14 cellular contexts compared by ENCODE assay signal in genomic region chr12:48489456-48489855, GRCh38. TPM values are rescaled to one million over a fixed set of nuclear protein-coding genes. Genes with fewer than 3 reads are reported as not detected.
A peak's percentile ranks its signal among the peaks of the same experiment; 100 is the strongest.
DNase-seq lines count a peak whose midpoint lies in the region; ATAC-seq and TF ChIP-seq lines count a peak whose summit lies in the region.
"Not testable (repeated sequence)": the region's sequence is repeated elsewhere in the genome, so short reads cannot be mapped to it uniquely, and the experiment has no call there.
"Had no signal": no experiment of that assay in that cellular context is flagged by ENCODE, and none has a peak within 500 bp of the region (broad histone marks: within the 10 kb centered on the region; RNA-seq: fewer than 3 reads in every experiment).

No MANE protein-coding gene starts in this region.

- not testable (repeated sequence) for H4K20me1 ChIP-seq in hepatocyte (ENCODE audit: insufficient read depth, poor library complexity, severe bottlenecking)

- H3K27ac Mint-ChIP-seq in activated naive CD4-positive, alpha-beta T cell treated with anti-CD3 and anti-CD28 coated beads, Interleukin-2, amount 50 U/mL, for 24 hours, result peak overlapping the region; percentile 15
- peak overlapping the region; percentile 80 for H3K27ac Mint-ChIP-seq in MCF 10A (ENCODE audit: low read depth, unreplicated experiment)
- peak overlapping the region; percentile 64 for H3K27ac Mint-ChIP-seq in stimulated activated effector memory CD8-positive, alpha-beta T cell treated with anti-CD3 and anti-CD28 coated beads, Interleukin-12 subunit alpha, Interleukin-12 subunit beta, amount 100 ng/mL, for 72 hours

- H3K9me3 ChIP-seq in hepatocyte (ENCODE audit: low read depth), result not testable (repeated sequence)

- not testable (repeated sequence) for H3K27me3 Mint-ChIP-seq in activated naive CD4-positive, alpha-beta T cell treated with anti-CD3 and anti-CD28 coated beads, Interleukin-2, amount 50 U/mL, for 24 hours; MCF 10A (ENCODE audit: insufficient read depth, unreplicated experiment)

- H3K27me3 ChIP-seq in hepatocyte, result not testable (repeated sequence)

- not testable (repeated sequence) for TF ChIP-seq CTCF in RWPE1 (conservative IDR thresholded peaks at IDR 0.05; ENCODE audit: low read depth); MCF 10A (IDR thresholded peaks at IDR 0.05; ENCODE audit: unreplicated experiment); epithelial cell of esophagus (IDR thresholded peaks at IDR 0.05; ENCODE audit: insufficient read depth, low read depth, low read length, missing control alignments); hepatocyte (IDR thresholded peaks at IDR 0.05; ENCODE audit: poor library complexity)

- H3K4me1 Mint-ChIP-seq in activated naive CD4-positive, alpha-beta T cell treated with anti-CD3 and anti-CD28 coated beads, Interleukin-2, amount 50 U/mL, for 24 hours; MCF 10A (ENCODE audit: insufficient read depth, unreplicated experiment); stimulated activated effector memory CD8-positive, alpha-beta T cell treated with anti-CD3 and anti-CD28 coated beads, Interleukin-12 subunit alpha, Interleukin-12 subunit beta, amount 100 ng/mL, for 72 hours: not testable (repeated sequence)

- WGBS in hepatocyte (ENCODE audit: low lambda C conversion rate, missing lambda C conversion rate), result 82% methylated on average over 7 of the region's 7 CpGs

- not testable (repeated sequence) for H3K4me1 ChIP-seq in hepatocyte (ENCODE audit: insufficient read depth)

- intact Hi-C loops in MCF 10A (cut with micrococcal nuclease), result not testable (repeated sequence)

- H3K79me2 ChIP-seq in hepatocyte, result not testable (repeated sequence)

- peak overlapping the region; percentile 85 for H3K27ac ChIP-seq in RWPE1
- H3K27ac ChIP-seq in hepatocyte, result peak overlapping the region; percentile 56

- not testable (repeated sequence) for H3K4me3 Mint-ChIP-seq in activated naive CD4-positive, alpha-beta T cell treated with anti-CD3 and anti-CD28 coated beads, Interleukin-2, amount 50 U/mL, for 24 hours; stimulated activated effector memory CD8-positive, alpha-beta T cell treated with anti-CD3 and anti-CD28 coated beads, Interleukin-12 subunit alpha, Interleukin-12 subunit beta, amount 100 ng/mL, for 72 hours
- peak overlapping the region; percentile 13 for H3K4me3 Mint-ChIP-seq in MCF 10A (ENCODE audit: unreplicated experiment)

- not testable (repeated sequence) for H2AFZ ChIP-seq in hepatocyte

- CTCF ChIA-PET in RWPE1 (lab: Yijun Ruan, JAX), result interaction anchor here (0.6 kb wide), 3 partner anchors 42 to 1831 kb away, joined by 4 to 8 read pairs (median 6); no protein-coding TSS in a partner anchor
- CTCF ChIA-PET in MCF 10A (lab: Yijun Ruan, JAX), result interaction anchor here (0.5 to 0.9 kb wide), 7 partner anchors 28 to 512 kb away, joined by 3 to 5 read pairs (median 3); no protein-coding TSS in a partner anchor

- POLR2A ChIA-PET in RWPE1 (lab: Yijun Ruan, JAX; ENCODE audit: low non-redundant PET), result not testable (repeated sequence)
- POLR2A ChIA-PET in MCF 10A (lab: Yijun Ruan, JAX), result interaction anchor here (0.6 to 1.5 kb wide), 3 partner anchors 31 to 1008 kb away, joined by 3 to 5 read pairs (median 3); no protein-coding TSS in a partner anchor

- H3K36me3 Mint-ChIP-seq in activated naive CD4-positive, alpha-beta T cell treated with anti-CD3 and anti-CD28 coated beads, Interleukin-2, amount 50 U/mL, for 24 hours; MCF 10A (ENCODE audit: insufficient read depth, unreplicated experiment); stimulated activated effector memory CD8-positive, alpha-beta T cell treated with anti-CD3 and anti-CD28 coated beads, Interleukin-12 subunit alpha, Interleukin-12 subunit beta, amount 100 ng/mL, for 72 hours: not testable (repeated sequence)

- H3K9me3 Mint-ChIP-seq in activated naive CD4-positive, alpha-beta T cell treated with anti-CD3 and anti-CD28 coated beads, Interleukin-2, amount 50 U/mL, for 24 hours; MCF 10A (ENCODE audit: unreplicated experiment); stimulated activated effector memory CD8-positive, alpha-beta T cell treated with anti-CD3 and anti-CD28 coated beads, Interleukin-12 subunit alpha, Interleukin-12 subunit beta, amount 100 ng/mL, for 72 hours: not testable (repeated sequence)

- peak; percentile 13 for ATAC-seq in GM19438 (IDR thresholded peaks at IDR 0.05; ENCODE audit: low read depth, unreplicated experiment)
- ATAC-seq in esophagus mucosa, result peak; percentile 12
- not testable (repeated sequence) for ATAC-seq in stimulated activated effector memory CD8-positive, alpha-beta T cell treated with anti-CD3 and anti-CD28 coated beads, Interleukin-12 subunit alpha, Interleukin-12 subunit beta, amount 100 ng/mL, for 72 hours

- H3K9me2 ChIP-seq in hepatocyte (replicated peaks; ENCODE audit: insufficient read depth), result not testable (repeated sequence)

- H3K36me3 ChIP-seq in hepatocyte (replicated peaks; ENCODE audit: insufficient read depth, low read depth), result not testable (repeated sequence)

- TSS peak; percentile 30 for BruUV-seq in MCF 10A (replicated peaks; lab: Mats Ljungman, UMichigan)

- peak overlapping the region; percentile 21 for H3K4me3 ChIP-seq in epithelial cell of esophagus (ENCODE audit: low read length)
- H3K4me3 ChIP-seq in hepatocyte, result not testable (repeated sequence)

- not testable (repeated sequence) for DNase-seq in RWPE1 (ENCODE audit: low spot score); hepatocyte (ENCODE audit: low spot score); stimulated activated effector memory CD8-positive, alpha-beta T cell treated with anti-CD3 and anti-CD28 coated beads, Interleukin-12 subunit alpha, Interleukin-12 subunit beta, amount 100 ng/mL, for 72 hours (ENCODE audit: low spot score in 2 of 2)
- DNase-seq in MCF 10A (ENCODE audit: unreplicated experiment) (peak; percentile 55), epithelial cell of esophagus (ENCODE audit: low read depth) (peak; percentile 69)

- not testable (repeated sequence) for H3K4me2 ChIP-seq in hepatocyte

RNA-seq across cellular contexts. Expression of gene C12orf54, which starts 7.2 kb away (rescaled TPM):
- 1.5 and 1.9 TPM in 2 replicates for total RNA-seq in MCF 10A (2022)
- 8.5 TPM for total RNA-seq in esophagus mucosa
- not detected in 2 replicates for total RNA-seq in hepatocyte
- 0.34 and 2.7 TPM in 2 replicates for polyA plus RNA-seq in hepatocyte
- total RNA-seq: A172; A673; Calu3; CD4-positive, alpha-beta memory T cell; HFFc6 had no signal
- polyA plus RNA-seq: BJ; CD4-positive, alpha-beta memory T cell had no signal

RNA-seq across cellular contexts. Expression of gene ANP32D, which starts 17.1 kb away (rescaled TPM):
- not detected in 2 replicates for total RNA-seq in MCF 10A (2022)
- total RNA-seq in esophagus mucosa, result not detected
- not detected in 2 replicates for total RNA-seq in hepatocyte
- not detected in 2 replicates for polyA plus RNA-seq in hepatocyte
- total RNA-seq: A172; A673; Calu3; CD4-positive, alpha-beta memory T cell; HFFc6 had no signal
- polyA plus RNA-seq: BJ; CD4-positive, alpha-beta memory T cell had no signal

RNA-seq across cellular contexts. Expression of gene OR8S1, which starts 36.0 kb away (rescaled TPM):
- total RNA-seq in MCF 10A (2022), result not detected in 2 replicates
- not detected for total RNA-seq in esophagus mucosa
- 0.17 TPM in 1 of 2 replicates, not detected in the other for total RNA-seq in hepatocyte
- polyA plus RNA-seq in hepatocyte, result 1.1 TPM in 1 of 2 replicates, not detected in the other
- total RNA-seq: A172; A673; Calu3; CD4-positive, alpha-beta memory T cell; HFFc6 had no signal
- polyA plus RNA-seq: BJ; CD4-positive, alpha-beta memory T cell had no signal

Comparison
In these comparisons a context has a peak if more than half of its experiments do, and no peak if none do; other contexts are left out.
1. H3K27ac Mint-ChIP-seq: peak in every context shown above with its lines; median percentile 80 in MCF 10A; 64 in stimulated activated effector memory CD8-positive, alpha-beta T cell treated with anti-CD3 and anti-CD28 coated beads, Interleukin-12 subunit alpha, Interleukin-12 subunit beta, amount 100 ng/mL, for 72 hours; 15 in activated naive CD4-positive, alpha-beta T cell treated with anti-CD3 and anti-CD28 coated beads, Interleukin-2, amount 50 U/mL, for 24 hours.